ENCODE assay signal across 8 cellular contexts in the genomic region with DNA sequence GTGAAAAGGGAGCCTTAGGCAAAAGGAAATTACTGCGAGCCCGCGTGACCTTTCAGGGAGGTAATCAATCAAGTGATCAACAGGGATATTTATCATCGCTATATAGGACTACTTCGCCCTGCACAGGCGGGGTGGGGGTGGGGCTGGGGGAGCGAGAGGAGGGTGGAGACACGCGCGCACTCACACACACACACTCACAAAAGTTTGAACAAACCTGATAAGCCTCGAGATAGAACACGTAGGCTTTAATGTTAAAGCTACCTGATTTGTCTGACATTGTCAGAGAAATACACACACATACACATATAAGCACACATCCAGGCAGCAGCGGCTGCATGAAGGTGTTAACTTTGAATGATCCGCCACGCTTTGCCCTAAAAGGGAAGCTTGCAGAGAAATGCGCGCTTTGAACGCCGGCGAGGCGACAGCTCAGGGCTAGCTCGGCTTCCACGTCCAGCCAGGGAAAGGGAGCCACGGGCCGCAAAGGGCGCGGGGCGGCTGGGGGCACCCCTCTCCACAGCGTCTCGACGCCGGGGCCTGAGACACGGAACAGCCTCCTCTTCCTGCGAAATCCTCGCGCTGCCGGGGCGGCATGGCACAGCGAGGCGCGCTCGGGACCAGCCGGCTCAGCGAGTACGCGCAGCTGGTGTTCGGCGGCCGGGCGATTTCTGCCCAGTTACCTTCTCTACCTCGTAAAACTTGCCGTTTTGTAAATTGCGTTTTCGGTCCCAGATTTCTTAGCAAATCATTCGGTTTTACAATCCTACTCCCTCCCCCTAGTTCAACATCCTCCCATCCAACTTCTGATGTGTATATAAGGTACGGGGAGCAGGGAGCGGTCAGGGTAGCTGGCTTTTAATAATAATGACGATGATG. TPM values are rescaled to one million over a fixed set of nuclear protein-coding genes. Genes with fewer than 3 reads are reported as not detected.
DNase-seq lines count a peak whose midpoint lies in the region; ATAC-seq, FAIRE-seq and TF ChIP-seq lines count a peak whose summit lies in the region.

No MANE protein-coding gene starts in this region.

- H3K23ac ChIP-seq in H1 (ENCODE audit: insufficient read length): peak overlapping the region; percentile 73

- H3K79me1 ChIP-seq in H1 (ENCODE audit: low read depth, low read length): no peaks in the 10 kb centered on the region

- peak overlapping the region; percentile 64; the same call in 1 of the 2 replicates for H3K18ac ChIP-seq in H1 (ENCODE audit: extremely low read depth, low read length)

- POLR2A ChIA-PET in CD8-positive, alpha-beta T cell (lab: Charles Lee): no interaction called here
- POLR2A ChIA-PET in H1 (lab: Charles Lee; ENCODE audit: partially characterized antibody): interaction anchor here (1.3 to 1.6 kb wide), 3 partner anchors 9 to 521 kb away, joined by 3 to 5 read pairs (median 3); a partner anchor contains a TSS

- no peaks in the 10 kb centered on the region for H3K9me3 ChIP-seq in CD8-positive, alpha-beta T cell (ENCODE audit: low read length)
- no peaks in the 10 kb centered on the region for H3K9me3 ChIP-seq in H1 (ENCODE audit: insufficient read depth in 2 of 2, low read depth in 1 of 2, low read length in 1 of 2)

- H3K27me3 ChIP-seq in CD8-positive, alpha-beta T cell (ENCODE audit: insufficient read depth, low read length): peaks cover 42% of the 10 kb centered on the region
- H3K27me3 ChIP-seq in H1 (replicated peaks in 1 of 4; ENCODE audit: control insufficient read depth in 3 of 4, extremely low read depth in 1 of 4, insufficient read depth in 3 of 4, low read length in 3 of 4): peaks cover 36 to 59% (median 53%) of the 10 kb centered on the region in 4 experiments

- no peak overlapping the region for H2BK12ac ChIP-seq in H1 (ENCODE audit: low read depth, low read length)

- H3K9ac ChIP-seq in H1 (replicated peaks in 1 of 4; ENCODE audit: extremely low read depth in 1 of 4, low read depth in 3 of 4, low read length in 3 of 4): no peak overlapping the region; a peak in 1 of 7 replicates

- 2% methylated on average over 55 of the region's 58 CpGs; no CpG with 5 or more reads in 1 of the 2 experiments for WGBS in H1 (ENCODE audit: extremely low coverage in 1 of 2, insufficient coverage in 1 of 2, insufficient read length in 1 of 2, insufficient replicate concordance in 2 of 2, low coverage in 1 of 2, low lambda C conversion rate in 2 of 2, missing lambda C conversion rate in 1 of 2), 2 experiments

- no peak overlapping the region for H3K27ac ChIP-seq in CD8-positive, alpha-beta T cell (ENCODE audit: low read depth, low read length)
- no peak overlapping the region for H3K27ac ChIP-seq in H1 (ENCODE audit: low read depth, low read length)

- no peak for FAIRE-seq in H1 (lab: Jason Lieb, UNC)

- TF ChIP-seq RAD21 in H1 (IDR thresholded peaks at IDR 0.05 in 1 of 2, conservative IDR thresholded peaks at IDR 0.05 in 1 of 2; ENCODE audit: low read depth in 2 of 2, low read length in 2 of 2): no peak

- H3K4me3 ChIP-seq in CD8-positive, alpha-beta T cell (ENCODE audit: low read depth, low read length): no peak overlapping the region
- peak overlapping the region; percentile 42 to 69 (median 58) for H3K4me3 ChIP-seq in H1 (ENCODE audit: extremely low read depth in 1 of 4, insufficient read depth in 2 of 4, low read depth in 3 of 4, low read length in 4 of 4)

- no peak overlapping the region; the same call in 1 of the 2 replicates for H4K8ac ChIP-seq in H1 (ENCODE audit: extremely low read depth, insufficient read depth, low read length)

- H3K4me3 Mint-ChIP-seq in CD8-positive, alpha-beta T cell: peak overlapping the region; percentile 42
- peak overlapping the region; percentile 47 to 88 (median 68) for H3K4me3 Mint-ChIP-seq in naive B cell

- peak overlapping the region; percentile 97 to 100 for H3K4me2 ChIP-seq in H1 (ENCODE audit: insufficient read depth in 1 of 2, low read depth in 2 of 2, low read length in 2 of 2)

- no peak for TF ChIP-seq POLR2A in H1 (IDR thresholded peaks at IDR 0.05; ENCODE audit: control extremely low read depth in 1 of 2, low read depth in 2 of 2, low read length in 2 of 2)

- H4K5ac ChIP-seq in H1 (ENCODE audit: insufficient read length, low read depth, low read length): no peak overlapping the region

- intact Hi-C loops in CD8-positive, alpha-beta T cell (cut with DNase I, micrococcal nuclease): loop anchor here (5.0 to 10.0 kb wide), 3 partner anchors 96 to 804 kb away; a partner anchor contains a TSS

- H4K20me1 ChIP-seq in H1 (replicated peaks in 1 of 2; ENCODE audit: control insufficient read depth in 1 of 2, insufficient read depth in 2 of 2, low read length in 2 of 2): peaks cover 0 to 2% of the 10 kb centered on the region in 2 experiments

- H3K4me1 Mint-ChIP-seq in CD8-positive, alpha-beta T cell (ENCODE audit: low read depth): peaks cover 29% of the 10 kb centered on the region
- peaks cover 29 to 40% (median 37%) of the 10 kb centered on the region in 3 donors for H3K4me1 Mint-ChIP-seq in naive B cell

- H2BK15ac ChIP-seq in H1 (ENCODE audit: low read length): no peak overlapping the region

- H4K91ac ChIP-seq in H1 (replicated peaks; ENCODE audit: insufficient read length, low read length): no peak overlapping the region

- H2AK5ac ChIP-seq in H1 (ENCODE audit: low read depth, low read length): no peak overlapping the region

- H3K27ac Mint-ChIP-seq in CD8-positive, alpha-beta T cell: no peak overlapping the region
- H3K27ac Mint-ChIP-seq in naive B cell: peak overlapping the region in 3 of 6 donors; percentile 38 to 82 (median 64)

- no peak overlapping the region; the same call in 1 of the 2 replicates for H2BK5ac ChIP-seq in H1 (ENCODE audit: low read depth, low read length)

- CTCF ChIA-PET in CD8-positive, alpha-beta T cell (lab: Charles Lee): no interaction called here
- CTCF ChIA-PET in H1 (lab: Charles Lee; ENCODE audit: partially characterized antibody): interaction anchor here (0.6 to 5.2 kb wide), 31 partner anchors 7 to 803 kb away, joined by 3 to 69 read pairs (median 3); no protein-coding TSS in a partner anchor

- DNase-seq in CD8-positive, alpha-beta T cell: no peak
- DNase-seq in GOT3 (lab: John Stamatoyannopoulos, UW) (peak; percentile 30), RPMI8226 (peak; percentile 52), H1 (ENCODE audit: low read depth in 1 of 2, low spot score in 2 of 2) (peak in 1 of 2 experiments; percentile 73), naive B cell (no peak)

- no peak for ATAC-seq in CD8-positive, alpha-beta T cell
- peak; percentile 44 to 46 for ATAC-seq in naive B cell (ENCODE audit: low read depth in 2 of 2)
- ATAC-seq in HG02763 (IDR thresholded peaks at IDR 0.05; ENCODE audit: unreplicated experiment): no peak
- no peak for ATAC-seq in HG02588 (IDR thresholded peaks at IDR 0.05; ENCODE audit: unreplicated experiment)
- no peak for ATAC-seq in HG02981 (IDR thresholded peaks at IDR 0.05; ENCODE audit: unreplicated experiment)

- H3K23me2 ChIP-seq in H1 (ENCODE audit: low read depth, low read length): peaks cover 7% of the 10 kb centered on the region; the same call in 1 of the 2 replicates

- peaks cover 75% of the 10 kb centered on the region for H3K27me3 Mint-ChIP-seq in CD8-positive, alpha-beta T cell (ENCODE audit: low read depth)
- peaks cover 81 to 95% (median 84%) of the 10 kb centered on the region in 3 donors for H3K27me3 Mint-ChIP-seq in naive B cell

- H3K36me3 Mint-ChIP-seq in CD8-positive, alpha-beta T cell: no peaks in the 10 kb centered on the region
- peaks cover 0 to 24% of the 10 kb centered on the region in 2 donors for H3K36me3 Mint-ChIP-seq in naive B cell

- H3K14ac ChIP-seq in H1 (ENCODE audit: insufficient read length): no peak overlapping the region

- H3K56ac ChIP-seq in H1 (replicated peaks; ENCODE audit: insufficient read length, low read depth, low read length): no peak overlapping the region

- H3K79me2 ChIP-seq in H1 (ENCODE audit: control insufficient read depth in 1 of 2, insufficient read depth in 2 of 2, low read length in 2 of 2): no peaks in the 10 kb centered on the region

- H3K36me3 ChIP-seq in CD8-positive, alpha-beta T cell (ENCODE audit: insufficient read depth, low read length): no peaks in the 10 kb centered on the region
- H3K36me3 ChIP-seq in H1 (ENCODE audit: control insufficient read depth in 2 of 4, insufficient read depth in 4 of 4, low read length in 3 of 4): no peaks in the 10 kb centered on the region

- TF ChIP-seq CTCF in CD8-positive, alpha-beta T cell (IDR thresholded peaks at IDR 0.05): no peak
- TF ChIP-seq CTCF in H1 (IDR thresholded peaks at IDR 0.05; ENCODE audit: control extremely low read depth in 1 of 3, insufficient read depth in 1 of 3, low read depth in 1 of 3, low read length in 3 of 3): no peak

- no peak overlapping the region for H3K4ac ChIP-seq in H1 (replicated peaks; ENCODE audit: insufficient read length, low read depth, low read length)

- TF ChIP-seq EP300 in H1 (IDR thresholded peaks at IDR 0.05; ENCODE audit: borderline replicate concordance in 1 of 2, low read depth in 2 of 2, low read length in 2 of 2): no peak

- no peak overlapping the region for H2BK120ac ChIP-seq in H1 (replicated peaks; ENCODE audit: low read depth, low read length)

- peaks cover 27% of the 10 kb centered on the region for H3K4me1 ChIP-seq in CD8-positive, alpha-beta T cell (ENCODE audit: insufficient read depth, low read length)
- peaks cover 14 to 28% (median 23%) of the 10 kb centered on the region in 4 experiments for H3K4me1 ChIP-seq in H1 (replicated peaks in 1 of 4; ENCODE audit: control insufficient read depth in 3 of 4, insufficient read depth in 4 of 4, low read length in 3 of 4)

- no peak overlapping the region for H2BK20ac ChIP-seq in H1 (ENCODE audit: low read length)

- no peak overlapping the region for H2AFZ ChIP-seq in H1 (ENCODE audit: low read length)

- peaks cover 5% of the 10 kb centered on the region for H3K9me3 Mint-ChIP-seq in CD8-positive, alpha-beta T cell
- peaks cover 0 to 31% (median 7%) of the 10 kb centered on the region in 7 donors for H3K9me3 Mint-ChIP-seq in naive B cell

TF ChIP-seq in H1, 55 proteins besides CTCF, POLR2A, EP300 and RAD21 (continues in another document):
- TF ChIP-seq ZNF274 (IDR thresholded peaks at IDR 0.05; ENCODE audit: borderline replicate concordance, extremely low read depth, low read length): no peak

RNA-seq across cellular contexts. Expression of a gene that starts 4.8 kb away (rescaled TPM):
- total RNA-seq in CD8-positive, alpha-beta T cell: not detected
- 0.69 and 0.78 TPM in 2 replicates for total RNA-seq in H1 (2021; fragmentation: NEBNext Ultra II Directional; extraction: Animal tissue kit (Norgen Biotek cat#: 25700))
- polyA plus RNA-seq in H1 (2011; rRNA removed): 0.03 and 0.11 TPM in 2 replicates
- polyA plus RNA-seq in H1 (2011; cell fraction: cytosol; rRNA removed): 0.26 TPM
- polyA plus RNA-seq in H1 (2011; cell fraction: nucleus; rRNA removed): 0.21 TPM
- polyA plus RNA-seq in H1 (2012, experiment 1 of 2): 0.09 to 1.1 TPM (median 0.18 TPM) in 4 replicates
- polyA plus RNA-seq in H1 (2012, experiment 2 of 2): not detected
- polyA plus RNA-seq in H1 (2013, experiment 1 of 2): 0.18 TPM
- polyA plus RNA-seq in H1 (2013, experiment 2 of 2): 0.11 TPM
- 0.07 and 1.1 TPM in 2 replicates for polyA minus RNA-seq in H1 (2011; rRNA and poly(A)+ RNA removed)
- polyA minus RNA-seq in H1 (2011; cell fraction: cytosol; rRNA and poly(A)+ RNA removed): not detected
- 0.30 TPM for polyA minus RNA-seq in H1 (2011; cell fraction: nucleus; rRNA and poly(A)+ RNA removed)
- not detected for polyA plus RNA-seq in naive B cell (ENCODE audit: low read depth in 6 of 6)

Comparison
In these comparisons a context has a peak if more than half of its experiments do, and no peak if none do; other contexts are left out.
1. ATAC-seq: peak in naive B cell (2 of 2); none in CD8-positive, alpha-beta T cell (single experiment), HG02763 (single experiment), HG02588 (single experiment) and HG02981 (single experiment).
2. DNase-seq: peak in GOT3 (single experiment) and RPMI8226 (single experiment); none in CD8-positive, alpha-beta T cell (0 of 7) and naive B cell (single experiment).